Comparison of ENCODE assay signal across 11 cellular contexts in the genomic region with DNA sequence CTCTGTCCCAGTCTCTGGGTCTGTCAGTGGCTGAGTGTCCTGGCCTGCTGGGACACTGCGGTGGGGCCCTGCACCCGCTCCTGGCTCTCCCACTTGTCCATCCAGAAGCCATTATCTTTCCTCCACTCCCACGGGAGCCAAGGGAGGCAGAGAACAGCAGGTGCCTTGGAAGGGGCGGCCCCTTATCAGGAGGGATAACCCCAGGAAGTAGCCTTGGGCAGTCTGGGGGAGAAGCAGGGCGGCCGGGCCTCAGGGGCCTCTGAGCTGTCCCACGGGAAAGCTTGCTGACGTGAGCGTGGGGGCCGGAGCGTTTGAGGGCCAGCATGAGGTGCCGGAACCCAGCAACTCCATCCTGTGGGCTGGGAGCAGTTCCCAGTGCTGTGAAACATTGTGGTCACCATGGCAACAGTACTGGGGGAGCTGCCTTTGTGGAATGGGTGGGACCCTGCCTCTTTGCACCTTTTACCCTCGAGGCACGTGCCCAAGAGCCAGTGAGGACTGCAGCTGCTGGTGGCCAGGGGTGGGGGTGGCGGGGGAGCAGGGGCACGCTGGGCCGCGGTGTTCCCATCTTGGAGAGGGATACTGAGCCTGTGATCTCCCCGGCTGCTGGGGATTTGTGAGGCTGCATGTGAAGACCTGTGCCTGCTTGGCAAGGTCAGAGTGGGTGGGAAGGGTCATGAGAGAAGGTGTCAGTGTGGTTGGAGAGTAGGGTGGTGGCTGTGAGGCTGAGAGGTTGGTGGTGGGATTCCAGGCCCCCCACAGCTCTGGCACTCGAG. TPM values are rescaled to one million over a fixed set of nuclear protein-coding genes. Genes with fewer than 3 reads are reported as not detected.
DNase-seq lines count a peak whose midpoint lies in the region; ATAC-seq and TF ChIP-seq lines count a peak whose summit lies in the region.
"Had no signal": no experiment of that assay in that cellular context is flagged by ENCODE, and none has a peak within 500 bp of the region (broad histone marks: within the 10 kb centered on the region; RNA-seq: fewer than 3 reads in every experiment).

No MANE protein-coding gene starts in this region.

- H3K27me3 ChIP-seq in AG04450 (ENCODE audit: control insufficient read depth, insufficient read depth, low read length), result no peaks in the 10 kb centered on the region

- H3K9me3 ChIP-seq in AG04450 (ENCODE audit: control insufficient read depth, insufficient read depth, low read length), result no peaks in the 10 kb centered on the region; the same call in 1 of the 2 replicates
- no peaks in the 10 kb centered on the region for H3K9me3 ChIP-seq in HEK293 (ENCODE audit: control insufficient read depth, insufficient read depth, low read depth, low read length)

- H3K4me3 ChIP-seq in AG04450 (ENCODE audit: low read depth, low read length) (no peak overlapping the region), HEK293 (ENCODE audit: low read depth, low read length) (no peak overlapping the region), coronary artery (peak overlapping the region; percentile 53)

- no peak overlapping the region for H3K27ac ChIP-seq in AG04450 (ENCODE audit: low read depth, low read length)
- no peak overlapping the region for H3K27ac ChIP-seq in HEK293 (ENCODE audit: extremely low read depth, low read depth, low read length)
- peak overlapping the region; percentile 98 for H3K27ac ChIP-seq in coronary artery
- H3K27ac ChIP-seq: epithelial cell of prostate, WERI-Rb-1 had no signal

- CTCF ChIA-PET in AG04450 (lab: Charles Lee), result interaction anchor here (0.6 kb wide), 2 partner anchors 105 to 179 kb away, joined by 3 to 10 read pairs; no protein-coding TSS in a partner anchor
- CTCF ChIA-PET in HEK293 (lab: Yijun Ruan, JAX), result interaction anchor here (0.5 kb wide), 1 partner anchor 27 kb away, joined by 3 read pairs; no protein-coding TSS in a partner anchor
- CTCF ChIA-PET in activated CD4-positive, alpha-beta T cell treated with anti-CD3 and anti-CD28 coated beads, Interleukin-2, amount 10 ng/mL, durations not matched to agents 7 days and 5 days (lab: Charles Lee), result no interaction called here
- CTCF ChIA-PET in activated CD4-positive, alpha-beta memory T cell treated with anti-CD3 and anti-CD28 coated beads for 36 hours (lab: Charles Lee), result no interaction called here

- intact Hi-C loops in activated CD4-positive, alpha-beta memory T cell treated with anti-CD3 and anti-CD28 coated beads for 36 hours (cut with micrococcal nuclease), result no loop called here

- DNase-seq in AG04450 (ENCODE audit: low read depth, low spot score) (peak; percentile 45), coronary artery (ENCODE audit: low spot score) (peak; percentile 98), mucosa of gallbladder (ENCODE audit: low spot score) (peak; percentile 25), midbrain (lab: John Stamatoyannopoulos, UW) (no peak)
- DNase-seq in activated CD4-positive, alpha-beta T cell treated with anti-CD3 and anti-CD28 coated beads, Interleukin-2, amount 10 ng/mL, durations not matched to agents 7 days and 5 days, result no peak
- DNase-seq in activated CD4-positive, alpha-beta memory T cell treated with anti-CD3 and anti-CD28 coated beads for 36 hours, result no peak
- DNase-seq: stimulated activated CD4-positive, alpha-beta T cell treated with anti-CD3 and anti-CD28 coated beads, Interleukin-4, amount 100 ng/mL, for 24 hours; WERI-Rb-1 had no signal

- no peak overlapping the region for H3K4me3 Mint-ChIP-seq in activated CD4-positive, alpha-beta T cell treated with anti-CD3 and anti-CD28 coated beads, Interleukin-2, amount 10 ng/mL, durations not matched to agents 7 days and 5 days
- no peak overlapping the region for H3K4me3 Mint-ChIP-seq in activated CD4-positive, alpha-beta memory T cell treated with anti-CD3 and anti-CD28 coated beads for 36 hours

- POLR2A ChIA-PET in AG04450 (lab: Yijun Ruan, JAX), result interaction anchor here (0.7 to 0.8 kb wide), 2 partner anchors 12 to 100 kb away, joined by 3 to 5 read pairs; a partner anchor contains a TSS
- POLR2A ChIA-PET in HEK293 (lab: Yijun Ruan, JAX), result no interaction called here
- POLR2A ChIA-PET in activated CD4-positive, alpha-beta T cell treated with anti-CD3 and anti-CD28 coated beads, Interleukin-2, amount 10 ng/mL, durations not matched to agents 7 days and 5 days (lab: Charles Lee), result no interaction called here
- POLR2A ChIA-PET in activated CD4-positive, alpha-beta memory T cell treated with anti-CD3 and anti-CD28 coated beads for 36 hours (lab: Charles Lee), result no interaction called here

- H3K9me3 Mint-ChIP-seq in activated CD4-positive, alpha-beta T cell treated with anti-CD3 and anti-CD28 coated beads, Interleukin-2, amount 10 ng/mL, durations not matched to agents 7 days and 5 days, result no peaks in the 10 kb centered on the region
- no peaks in the 10 kb centered on the region for H3K9me3 Mint-ChIP-seq in activated CD4-positive, alpha-beta memory T cell treated with anti-CD3 and anti-CD28 coated beads for 36 hours

- no peak for ATAC-seq in GM21737 (IDR thresholded peaks at IDR 0.05; ENCODE audit: unreplicated experiment)

- H3K27ac Mint-ChIP-seq in activated CD4-positive, alpha-beta T cell treated with anti-CD3 and anti-CD28 coated beads, Interleukin-2, amount 10 ng/mL, durations not matched to agents 7 days and 5 days, result no peak overlapping the region
- no peak overlapping the region for H3K27ac Mint-ChIP-seq in activated CD4-positive, alpha-beta memory T cell treated with anti-CD3 and anti-CD28 coated beads for 36 hours

- TF ChIP-seq CTCF in AG04450 (IDR thresholded peaks at IDR 0.05; ENCODE audit: low read depth, low read length), result no peak
- TF ChIP-seq CTCF in HEK293 (tag by site-specific recombination; IDR thresholded peaks at IDR 0.05), result no peak
- TF ChIP-seq CTCF in coronary artery (IDR thresholded peaks at IDR 0.05), result no peak

- peaks cover 2% of the 10 kb centered on the region for H3K4me1 Mint-ChIP-seq in activated CD4-positive, alpha-beta T cell treated with anti-CD3 and anti-CD28 coated beads, Interleukin-2, amount 10 ng/mL, durations not matched to agents 7 days and 5 days
- H3K4me1 Mint-ChIP-seq in activated CD4-positive, alpha-beta memory T cell treated with anti-CD3 and anti-CD28 coated beads for 36 hours (ENCODE audit: low read depth), result peaks cover 5% of the 10 kb centered on the region

- no peaks in the 10 kb centered on the region for H3K27me3 Mint-ChIP-seq in activated CD4-positive, alpha-beta T cell treated with anti-CD3 and anti-CD28 coated beads, Interleukin-2, amount 10 ng/mL, durations not matched to agents 7 days and 5 days
- H3K27me3 Mint-ChIP-seq in activated CD4-positive, alpha-beta memory T cell treated with anti-CD3 and anti-CD28 coated beads for 36 hours, result no peaks in the 10 kb centered on the region

- H3K36me3 Mint-ChIP-seq in activated CD4-positive, alpha-beta T cell treated with anti-CD3 and anti-CD28 coated beads, Interleukin-2, amount 10 ng/mL, durations not matched to agents 7 days and 5 days (ENCODE audit: low read depth), result no peaks in the 10 kb centered on the region
- H3K36me3 Mint-ChIP-seq in activated CD4-positive, alpha-beta memory T cell treated with anti-CD3 and anti-CD28 coated beads for 36 hours, result no peaks in the 10 kb centered on the region

- no peaks in the 10 kb centered on the region for H3K4me1 ChIP-seq in HEK293 (ENCODE audit: control insufficient read depth, insufficient read depth, low read length)

- H3K36me3 ChIP-seq in HEK293 (ENCODE audit: control insufficient read depth in 2 of 2, insufficient read depth in 1 of 2, low read length in 2 of 2), result no peaks in the 10 kb centered on the region
- H3K36me3 ChIP-seq: WERI-Rb-1 had no signal

TF ChIP-seq in HEK293, 187 proteins besides CTCF, POLR2A, EP300 and RAD21 (continues in another document):
- TF ChIP-seq ZNF660 (tag by site-specific recombination; IDR thresholded peaks at IDR 0.05) (no peak), ZNF521 (tag by site-specific recombination; IDR thresholded peaks at IDR 0.05) (no peak), ZNF768 (tag by site-specific recombination; IDR thresholded peaks at IDR 0.05) (no peak), SALL2 (tag by site-specific recombination; IDR thresholded peaks at IDR 0.05; ENCODE audit: borderline replicate concordance) (no peak)
- TF ChIP-seq, protein P1, sequence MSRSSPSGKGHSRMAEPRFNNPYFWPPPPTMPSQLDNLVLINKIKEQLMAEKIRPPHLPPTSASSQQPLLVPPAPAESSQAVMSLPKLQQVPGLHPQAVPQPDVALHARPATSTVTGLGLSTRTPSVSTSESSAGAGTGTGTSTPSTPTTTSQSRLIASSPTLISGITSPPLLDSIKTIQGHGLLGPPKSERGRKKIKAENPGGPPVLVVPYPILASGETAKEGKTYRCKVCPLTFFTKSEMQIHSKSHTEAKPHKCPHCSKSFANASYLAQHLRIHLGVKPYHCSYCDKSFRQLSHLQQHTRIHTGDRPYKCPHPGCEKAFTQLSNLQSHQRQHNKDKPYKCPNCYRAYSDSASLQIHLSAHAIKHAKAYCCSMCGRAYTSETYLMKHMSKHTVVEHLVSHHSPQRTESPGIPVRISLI (tag by site-specific recombination; IDR thresholded peaks at IDR 0.05), result no peak

RNA-seq across cellular contexts. Expression of a gene that starts 20.9 kb away (rescaled TPM):
- 1.2 and 3.8 TPM in 2 replicates for polyA plus RNA-seq in AG04450 (2011; rRNA removed)
- polyA minus RNA-seq in AG04450 (2011; rRNA and poly(A)+ RNA removed), result 0.87 and 1.7 TPM in 2 replicates
- total RNA-seq in mucosa of gallbladder, result 16.7 TPM
- total RNA-seq in activated CD4-positive, alpha-beta T cell treated with anti-CD3 and anti-CD28 coated beads, Interleukin-2, amount 10 ng/mL, durations not matched to agents 7 days and 5 days, result 10 to 100 TPM in 1 of 2 experiments, 1 to 10 TPM in 1; 10.0 to 11.4 TPM
- 10 to 100 TPM; 10.7 to 11.0 TPM for total RNA-seq in activated CD4-positive, alpha-beta memory T cell treated with anti-CD3 and anti-CD28 coated beads for 36 hours

RNA-seq across cellular contexts. Expression of a gene that starts 25.7 kb away (rescaled TPM):
- 1.0 and 1.4 TPM in 2 replicates for polyA plus RNA-seq in AG04450 (2011; rRNA removed)
- 0.97 and 1.00 TPM in 2 replicates for polyA minus RNA-seq in AG04450 (2011; rRNA and poly(A)+ RNA removed)
- 23.6 TPM for total RNA-seq in mucosa of gallbladder
- 10 to 100 TPM; 10.2 to 10.3 TPM for total RNA-seq in activated CD4-positive, alpha-beta T cell treated with anti-CD3 and anti-CD28 coated beads, Interleukin-2, amount 10 ng/mL, durations not matched to agents 7 days and 5 days
- total RNA-seq in activated CD4-positive, alpha-beta memory T cell treated with anti-CD3 and anti-CD28 coated beads for 36 hours, result 1 to 10 TPM; 5.6 to 6.3 TPM

RNA-seq across cellular contexts. Expression of a gene that starts 45.1 kb away (rescaled TPM):
- 0.81 and 1.3 TPM in 2 replicates for polyA plus RNA-seq in AG04450 (2011; rRNA removed)
- polyA minus RNA-seq in AG04450 (2011; rRNA and poly(A)+ RNA removed), result 0.23 TPM in 1 of 2 replicates, not detected in the other
- 10.9 TPM for total RNA-seq in mucosa of gallbladder
- total RNA-seq in activated CD4-positive, alpha-beta T cell treated with anti-CD3 and anti-CD28 coated beads, Interleukin-2, amount 10 ng/mL, durations not matched to agents 7 days and 5 days, result under 1 TPM in 1 of 2 experiments, not detected in 1; 0.12 TPM
- under 1 TPM; 0.24 to 0.40 TPM for total RNA-seq in activated CD4-positive, alpha-beta memory T cell treated with anti-CD3 and anti-CD28 coated beads for 36 hours

RNA-seq across cellular contexts. Expression of a gene that starts 51.2 kb away (rescaled TPM):
- 2.6 and 2.9 TPM in 2 replicates for polyA plus RNA-seq in AG04450 (2011; rRNA removed)
- polyA minus RNA-seq in AG04450 (2011; rRNA and poly(A)+ RNA removed), result 1.1 and 3.4 TPM in 2 replicates
- 5.8 TPM for total RNA-seq in mucosa of gallbladder
- total RNA-seq in activated CD4-positive, alpha-beta T cell treated with anti-CD3 and anti-CD28 coated beads, Interleukin-2, amount 10 ng/mL, durations not matched to agents 7 days and 5 days, result not detected
- total RNA-seq in activated CD4-positive, alpha-beta memory T cell treated with anti-CD3 and anti-CD28 coated beads for 36 hours, result not detected

Comparison
In these comparisons a context has a peak if more than half of its experiments do, and no peak if none do; other contexts are left out.
1. DNase-seq: peak in AG04450 (single experiment), coronary artery (single experiment) and mucosa of gallbladder (single experiment); none in midbrain (single experiment), activated CD4-positive, alpha-beta T cell treated with anti-CD3 and anti-CD28 coated beads, Interleukin-2, amount 10 ng/mL, durations not matched to agents 7 days and 5 days (single experiment) and activated CD4-positive, alpha-beta memory T cell treated with anti-CD3 and anti-CD28 coated beads for 36 hours (single experiment).
2. H3K27ac ChIP-seq: peak in coronary artery (2 of 2); none in AG04450 (single experiment) and HEK293 (single experiment).
3. CTCF ChIA-PET loops: an anchor here in AG04450 (0.6 kb wide) and HEK293 (0.5 kb wide); none called in activated CD4-positive, alpha-beta T cell treated with anti-CD3 and anti-CD28 coated beads, Interleukin-2, amount 10 ng/mL, durations not matched to agents 7 days and 5 days and activated CD4-positive, alpha-beta memory T cell treated with anti-CD3 and anti-CD28 coated beads for 36 hours.